ENCODE assay signal across 17 cellular contexts in the genomic region with DNA sequence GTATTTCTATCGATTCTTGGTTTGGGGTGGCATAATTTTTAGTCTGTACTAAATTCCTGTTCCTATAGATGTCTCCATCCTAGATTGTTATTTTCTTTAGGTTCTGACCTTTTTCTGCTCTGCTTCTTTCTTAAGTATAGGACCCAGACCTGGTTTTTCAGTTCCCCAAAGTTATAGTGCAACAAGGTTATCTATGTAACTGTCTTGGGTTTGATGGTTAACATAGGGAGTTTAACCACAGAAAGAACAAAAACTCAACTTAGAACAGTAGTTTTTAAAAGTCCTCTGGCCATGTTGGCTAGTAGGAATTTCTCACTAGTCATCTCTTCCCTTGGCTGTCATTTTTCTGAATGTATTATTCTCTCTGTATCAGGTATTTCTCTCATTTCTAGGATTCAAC.
DNase-seq lines count a peak whose midpoint lies in the region; ATAC-seq lines count a peak whose summit lies in the region.
"Had no signal": no experiment of that assay in that cellular context is flagged by ENCODE, and none has a peak within 500 bp of the region (broad histone marks: within the 10 kb centered on the region; RNA-seq: fewer than 3 reads in every experiment).

No MANE protein-coding gene starts in this region.

- ATAC-seq in GM18520 (IDR thresholded peaks at IDR 0.05; ENCODE audit: unreplicated experiment): peak; percentile 51
- peak; percentile 97 for ATAC-seq in GM21423 (IDR thresholded peaks at IDR 0.05; ENCODE audit: unreplicated experiment)
- peak; percentile 94 for ATAC-seq in HG02981 (IDR thresholded peaks at IDR 0.05; ENCODE audit: unreplicated experiment)
- peak; percentile 96 for ATAC-seq in HG03565 (IDR thresholded peaks at IDR 0.05; ENCODE audit: unreplicated experiment)
- ATAC-seq in GM19035 (IDR thresholded peaks at IDR 0.05; ENCODE audit: unreplicated experiment): no peak
- ATAC-seq: effector memory CD8-positive, alpha-beta T cell; T-cell had no signal

- DNase-seq in hippocampal formation (lab: John Stamatoyannopoulos, UW) (no peak), NCI-H82 treated with DMSO at 0.1 percent for 48 hours (lab: John Stamatoyannopoulos, UW; ENCODE audit: unreplicated experiment) (no peak)
- DNase-seq in stimulated activated CD4-positive, alpha-beta T cell treated with anti-CD3 and anti-CD28 coated beads, Interleukin-2, amount 100 ng/mL, for 48 hours: no peak
- DNase-seq: activated naive CD4-positive, alpha-beta T cell; brain microvascular endothelial cell; effector memory CD8-positive, alpha-beta T cell; MG63; NCI-H345; PC-9; stimulated activated CD4-positive, alpha-beta T cell treated with anti-CD3 and anti-CD28 coated beads, Interleukin-4, amount 100 ng/mL, for 24 hours; stomach; T-cell had no signal
